Comparison of ENCODE assay signal across 1 cellular context in the genomic region with DNA sequence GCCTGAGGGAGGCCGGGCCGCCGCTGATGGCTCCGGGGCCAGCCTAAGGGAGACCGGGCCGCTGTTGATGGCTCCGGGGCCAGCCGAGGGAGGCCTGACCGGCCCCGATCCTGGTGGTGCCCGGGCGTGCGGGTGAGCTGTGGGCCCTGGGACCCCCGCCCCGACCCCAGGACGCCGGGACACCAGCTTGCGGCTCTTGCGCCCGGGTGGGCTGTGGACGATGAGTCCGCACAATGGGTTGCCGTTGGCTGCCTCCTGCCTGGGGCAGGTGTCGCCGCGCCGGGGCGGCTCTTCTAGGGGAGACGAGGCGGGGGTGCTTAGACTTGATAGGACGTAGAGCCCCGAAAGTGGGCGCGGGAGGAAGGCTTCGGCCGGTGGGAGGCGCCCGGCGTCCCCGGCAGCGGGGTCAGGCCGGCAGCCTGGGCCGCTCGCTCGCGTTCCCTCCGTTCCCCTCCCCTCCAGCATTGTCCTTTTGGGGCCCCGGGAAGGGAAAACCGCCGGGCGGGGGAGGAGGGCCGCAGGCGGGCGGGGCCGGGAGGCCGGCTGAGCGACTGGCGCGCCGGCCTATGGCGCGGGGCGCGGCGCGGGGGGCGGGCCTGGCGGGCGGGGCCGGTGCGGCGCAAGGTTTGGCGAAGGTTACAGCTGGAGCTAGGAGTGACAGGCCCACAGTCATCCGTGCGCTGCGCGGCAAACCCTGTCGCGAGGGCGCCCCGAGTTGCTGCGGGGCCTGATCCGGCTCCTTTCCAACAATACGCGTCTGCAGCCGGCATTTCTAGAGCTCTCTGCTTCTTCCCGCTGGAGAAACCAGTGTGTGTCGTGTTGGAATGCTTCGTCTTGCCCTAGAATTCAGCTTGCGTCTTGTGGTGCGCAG.
A peak's percentile ranks its signal among the peaks of the same experiment; 100 is the strongest.
TF ChIP-seq lines count a peak whose summit lies in the region.

No MANE protein-coding gene starts in this region.

TF ChIP-seq in SK-N-SH, 30 proteins besides CTCF, POLR2A, EP300 and RAD21 (continued from another document):
- TF ChIP-seq, protein P1, sequence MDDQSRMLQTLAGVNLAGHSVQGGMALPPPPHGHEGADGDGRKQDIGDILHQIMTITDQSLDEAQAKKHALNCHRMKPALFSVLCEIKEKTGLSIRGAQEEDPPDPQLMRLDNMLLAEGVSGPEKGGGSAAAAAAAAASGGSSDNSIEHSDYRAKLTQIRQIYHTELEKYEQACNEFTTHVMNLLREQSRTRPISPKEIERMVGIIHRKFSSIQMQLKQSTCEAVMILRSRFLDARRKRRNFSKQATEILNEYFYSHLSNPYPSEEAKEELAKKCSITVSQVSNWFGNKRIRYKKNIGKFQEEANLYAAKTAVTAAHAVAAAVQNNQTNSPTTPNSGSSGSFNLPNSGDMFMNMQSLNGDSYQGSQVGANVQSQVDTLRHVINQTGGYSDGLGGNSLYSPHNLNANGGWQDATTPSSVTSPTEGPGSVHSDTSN (IDR thresholded peaks at IDR 0.05): peak; percentile 94
- 0 out of 2 replicates have a peak, but pooled peaks have one; percentile 0 for TF ChIP-seq SMC3 (IDR thresholded peaks at IDR 0.05; ENCODE audit: low read depth, low read length)
- TF ChIP-seq MXI1 (IDR thresholded peaks at IDR 0.05; ENCODE audit: low read depth, low read length): peak; percentile 85
- 0 out of 2 replicates have a peak, but pooled peaks have one; percentile 44 for TF ChIP-seq POLR2AphosphoS5 (IDR thresholded peaks at IDR 0.05; ENCODE audit: low read depth, low read length)
- TF ChIP-seq, protein P2, sequence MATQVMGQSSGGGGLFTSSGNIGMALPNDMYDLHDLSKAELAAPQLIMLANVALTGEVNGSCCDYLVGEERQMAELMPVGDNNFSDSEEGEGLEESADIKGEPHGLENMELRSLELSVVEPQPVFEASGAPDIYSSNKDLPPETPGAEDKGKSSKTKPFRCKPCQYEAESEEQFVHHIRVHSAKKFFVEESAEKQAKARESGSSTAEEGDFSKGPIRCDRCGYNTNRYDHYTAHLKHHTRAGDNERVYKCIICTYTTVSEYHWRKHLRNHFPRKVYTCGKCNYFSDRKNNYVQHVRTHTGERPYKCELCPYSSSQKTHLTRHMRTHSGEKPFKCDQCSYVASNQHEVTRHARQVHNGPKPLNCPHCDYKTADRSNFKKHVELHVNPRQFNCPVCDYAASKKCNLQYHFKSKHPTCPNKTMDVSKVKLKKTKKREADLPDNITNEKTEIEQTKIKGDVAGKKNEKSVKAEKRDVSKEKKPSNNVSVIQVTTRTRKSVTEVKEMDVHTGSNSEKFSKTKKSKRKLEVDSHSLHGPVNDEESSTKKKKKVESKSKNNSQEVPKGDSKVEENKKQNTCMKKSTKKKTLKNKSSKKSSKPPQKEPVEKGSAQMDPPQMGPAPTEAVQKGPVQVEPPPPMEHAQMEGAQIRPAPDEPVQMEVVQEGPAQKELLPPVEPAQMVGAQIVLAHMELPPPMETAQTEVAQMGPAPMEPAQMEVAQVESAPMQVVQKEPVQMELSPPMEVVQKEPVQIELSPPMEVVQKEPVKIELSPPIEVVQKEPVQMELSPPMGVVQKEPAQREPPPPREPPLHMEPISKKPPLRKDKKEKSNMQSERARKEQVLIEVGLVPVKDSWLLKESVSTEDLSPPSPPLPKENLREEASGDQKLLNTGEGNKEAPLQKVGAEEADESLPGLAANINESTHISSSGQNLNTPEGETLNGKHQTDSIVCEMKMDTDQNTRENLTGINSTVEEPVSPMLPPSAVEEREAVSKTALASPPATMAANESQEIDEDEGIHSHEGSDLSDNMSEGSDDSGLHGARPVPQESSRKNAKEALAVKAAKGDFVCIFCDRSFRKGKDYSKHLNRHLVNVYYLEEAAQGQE (IDR thresholded peaks at IDR 0.05; ENCODE audit: low read depth, low read length): peak; percentile 39; the same call in 1 of the 2 replicates
TF ChIP-seq in SK-N-SH: peak in this region for 8.
